In the genomic region with DNA sequence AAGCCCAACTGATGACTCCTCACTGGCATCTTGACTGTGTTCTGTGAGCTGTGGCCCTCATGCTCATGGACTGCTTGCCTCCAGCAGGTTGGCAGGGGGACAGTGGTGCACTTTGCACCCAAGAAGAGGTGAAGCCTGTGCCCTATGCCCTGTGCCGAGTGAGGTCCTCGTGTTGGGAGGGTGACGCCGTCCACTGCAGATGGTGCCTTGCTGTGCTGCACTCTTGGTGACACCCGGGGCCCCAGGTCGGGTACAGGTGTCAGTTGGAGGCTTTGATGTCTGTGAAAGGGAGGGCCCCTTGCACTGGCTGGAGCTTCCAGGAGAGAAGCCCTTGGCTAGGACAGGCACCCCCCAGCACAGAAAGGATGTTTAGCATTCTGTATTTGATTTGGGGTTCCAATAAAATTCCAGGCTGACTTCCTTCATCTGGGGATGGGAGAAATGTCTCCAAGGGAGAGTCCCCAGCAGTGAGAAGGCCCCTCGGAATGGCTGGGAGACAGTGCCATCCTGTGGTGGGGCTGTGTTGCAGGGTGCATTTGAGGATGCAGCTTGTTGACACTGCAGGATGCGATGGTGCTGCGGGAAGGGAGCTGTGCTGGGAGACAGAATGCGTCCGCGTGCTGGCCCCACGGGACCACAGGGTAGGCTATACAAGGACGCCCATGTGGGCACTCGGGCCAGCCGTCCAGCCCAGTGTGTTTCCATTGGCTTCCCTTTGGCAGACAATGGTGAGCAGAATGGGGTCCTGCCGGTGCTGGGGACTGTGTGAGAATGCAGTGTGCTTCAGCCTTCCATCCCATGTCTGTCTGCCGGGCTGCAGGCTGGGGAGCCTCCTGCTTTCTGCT, we compare ENCODE assay signal across 8 cellular contexts. TPM values are rescaled to one million over a fixed set of nuclear protein-coding genes. Genes with fewer than 3 reads are reported as not detected.
DNase-seq lines count a peak whose midpoint lies in the region; ATAC-seq and TF ChIP-seq lines count a peak whose summit lies in the region.

No MANE protein-coding gene starts in this region.

- TF ChIP-seq CTCF in LNCAP (IDR thresholded peaks at IDR 0.05) = 0 out of 2 replicates have a peak, but pooled peaks have one; percentile 25

- DNase-seq in Daoy (ENCODE audit: low read depth) (peak; percentile 54), HK-2 (ENCODE audit: unreplicated experiment) (no peak), DMS79 treated with DMSO at 0.1 percent for 48 hours (lab: John Stamatoyannopoulos, UW) (no peak)
- peak; percentile 63 to 68 for DNase-seq in activated CD4-positive, alpha-beta T cell treated with anti-CD3 and anti-CD28 coated beads, Interleukin-2, amount 50 U/mL, for 48 hours
- peak; percentile 35 for DNase-seq in stimulated activated CD4-positive, alpha-beta T cell treated with anti-CD3 and anti-CD28 coated beads, Interleukin-2, amount 100 ng/mL, for 4 hours (ENCODE audit: low read depth)

- ATAC-seq in esophagus mucosa (peak; percentile 31), HG03139 (IDR thresholded peaks at IDR 0.05; ENCODE audit: unreplicated experiment) (no peak)

RNA-seq across cellular contexts. Expression of gene ZDHHC8, which starts 2.5 kb away (rescaled TPM):
- 3.3 and 20.7 TPM in 2 replicates for total RNA-seq in Daoy (2014; rRNA removed; shearing (Covaris generic))
- total RNA-seq in esophagus mucosa = 24.5 TPM

RNA-seq across cellular contexts. Expression of gene TRMT2A, which starts 12.1 kb away (rescaled TPM):
- total RNA-seq in Daoy (2014; rRNA removed; shearing (Covaris generic)) = 36.6 and 41.3 TPM in 2 replicates
- 31.8 TPM for total RNA-seq in esophagus mucosa

RNA-seq across cellular contexts. Expression of gene RANBP1, which starts 13.2 kb away (rescaled TPM):
- total RNA-seq in Daoy (2014; rRNA removed; shearing (Covaris generic)) = 1,098 and 1,301 TPM in 2 replicates
- total RNA-seq in esophagus mucosa = 141 TPM

RNA-seq across cellular contexts. Expression of gene CCDC188, which starts 21.7 kb away (rescaled TPM):
- 0.51 TPM in 1 of 2 replicates, not detected in the other for total RNA-seq in Daoy (2014; rRNA removed; shearing (Covaris generic))
- 0.44 TPM for total RNA-seq in esophagus mucosa

RNA-seq across cellular contexts. Expression of gene DGCR8, which starts 49.1 kb away (rescaled TPM):
- 22.3 and 27.9 TPM in 2 replicates for total RNA-seq in Daoy (2014; rRNA removed; shearing (Covaris generic))
- total RNA-seq in esophagus mucosa = 16.2 TPM

Comparison
In these comparisons a context has a peak if more than half of its experiments do, and no peak if none do; other contexts are left out.
1. DNase-seq: peak in Daoy (single experiment), activated CD4-positive, alpha-beta T cell treated with anti-CD3 and anti-CD28 coated beads, Interleukin-2, amount 50 U/mL, for 48 hours (2 of 2) and stimulated activated CD4-positive, alpha-beta T cell treated with anti-CD3 and anti-CD28 coated beads, Interleukin-2, amount 100 ng/mL, for 4 hours (single experiment); none in HK-2 (single experiment) and DMS79 treated with DMSO at 0.1 percent for 48 hours (single experiment).